Comparison of ENCODE assay signal across 11 cellular contexts in the genomic region with DNA sequence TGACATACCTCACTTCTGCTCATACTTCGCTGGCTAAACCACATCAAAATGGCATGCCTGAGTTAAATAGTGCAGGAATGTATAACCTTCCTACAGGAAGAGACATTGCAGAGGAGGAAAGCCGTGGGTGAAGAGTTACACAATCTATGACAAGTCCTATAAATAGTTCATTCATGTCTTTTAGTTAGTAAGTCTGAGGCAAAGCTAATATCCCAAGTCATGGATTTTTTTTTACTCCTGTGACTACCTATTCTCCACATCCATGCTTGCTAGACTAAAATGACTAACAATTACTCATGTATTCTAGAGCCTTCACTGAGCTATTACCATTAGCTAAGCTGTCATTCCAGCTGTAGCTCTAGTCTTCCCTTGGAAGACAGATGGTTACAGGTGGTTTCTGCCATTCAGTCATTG.
DNase-seq lines count a peak whose midpoint lies in the region; ATAC-seq, FAIRE-seq and TF ChIP-seq lines count a peak whose summit lies in the region.
"Had no signal": no experiment of that assay in that cellular context is flagged by ENCODE, and none has a peak within 500 bp of the region (broad histone marks: within the 10 kb centered on the region; RNA-seq: fewer than 3 reads in every experiment).

No MANE protein-coding gene starts in this region.

- dilution Hi-C loops in endothelial cell of umbilical vein (cut with MboI; ENCODE audit: extremely low pct_ligation_motif_present, low sequenced_read_pairs) = no loop called here

- no peak for TF ChIP-seq POLR2A in endothelial cell of umbilical vein (IDR thresholded peaks at IDR 0.05; ENCODE audit: low read depth, low read length)

- no peak overlapping the region for H3K9ac ChIP-seq in endothelial cell of umbilical vein (replicated peaks; ENCODE audit: extremely low read depth, insufficient read depth, low read length)

- H3K79me2 ChIP-seq in endothelial cell of umbilical vein (ENCODE audit: control insufficient read depth, insufficient read depth, low read length) (no peaks in the 10 kb centered on the region), osteoblast (ENCODE audit: insufficient read depth, low read length) (no peaks in the 10 kb centered on the region)

- H3K36me3 ChIP-seq in endothelial cell of umbilical vein (ENCODE audit: control insufficient read depth in 2 of 2, extremely low read depth in 1 of 2, insufficient read depth in 2 of 2, low read length in 2 of 2) (no peaks in the 10 kb centered on the region), osteoblast (ENCODE audit: insufficient read depth, low read length) (no peaks in the 10 kb centered on the region)

- H3K27ac ChIP-seq in endothelial cell of umbilical vein (ENCODE audit: insufficient read depth, low read depth, low read length) (no peak overlapping the region), osteoblast (ENCODE audit: low read depth, low read length) (peak overlapping the region; percentile 65)

- peak overlapping the region; percentile 67 for H2AFZ ChIP-seq in endothelial cell of umbilical vein (ENCODE audit: low read depth, low read length)
- no peak overlapping the region for H2AFZ ChIP-seq in osteoblast (ENCODE audit: low read length)

- H3K9me3 ChIP-seq in endothelial cell of umbilical vein (replicated peaks; ENCODE audit: control insufficient read depth, insufficient read depth, low read length) (no peaks in the 10 kb centered on the region), osteoblast (ENCODE audit: low read depth, low read length) (no peaks in the 10 kb centered on the region)

- ATAC-seq in GM21576 (IDR thresholded peaks at IDR 0.05; ENCODE audit: unreplicated experiment) = no peak
- no peak for ATAC-seq in HG02885 (IDR thresholded peaks at IDR 0.05; ENCODE audit: poor library complexity, unreplicated experiment)

- POLR2A ChIA-PET in endothelial cell of umbilical vein (lab: Charles Lee) = interaction anchor here (1.0 kb wide), 1 partner anchor 24 kb away, joined by 3 read pairs; no protein-coding TSS in a partner anchor

- DNase-seq in EL (peak; percentile 93), NCI-H69 (lab: John Stamatoyannopoulos, UW) (peak; percentile 27), endothelial cell of umbilical vein (ENCODE audit: low read depth, low spot score) (peak; percentile 62), osteoblast (ENCODE audit: insufficient read length, low spot score, missing footprints) (peak; percentile 90), NCI-H748 treated with DMSO at 0.1 percent for 48 hours (lab: John Stamatoyannopoulos, UW) (no peak), GM19238 (ENCODE audit: insufficient read length, low spot score) (no peak)
- DNase-seq: GF-D8, NCI-H2081, posterior cingulate gyrus had no signal

- H3K4me1 ChIP-seq in endothelial cell of umbilical vein (ENCODE audit: control insufficient read depth, extremely low read depth, insufficient read depth, low read length) = peaks cover 36% of the 10 kb centered on the region
- peaks cover 51% of the 10 kb centered on the region for H3K4me1 ChIP-seq in osteoblast (ENCODE audit: insufficient read depth, low read length)

- peak; percentile 64 for FAIRE-seq in endothelial cell of umbilical vein (lab: Jason Lieb, UNC)

- CTCF ChIA-PET in endothelial cell of umbilical vein (lab: Charles Lee) = interaction anchor here (1.0 to 1.8 kb wide), 4 partner anchors 12 to 280 kb away, joined by 3 to 6 read pairs (median 3); no protein-coding TSS in a partner anchor

- no peak overlapping the region for H3K4me2 ChIP-seq in endothelial cell of umbilical vein (ENCODE audit: insufficient read depth, low read length)
- H3K4me2 ChIP-seq in osteoblast (ENCODE audit: insufficient read depth, low read length) = peak overlapping the region; percentile 31

- intact Hi-C loops in endothelial cell of umbilical vein (cut with micrococcal nuclease) = no loop called here

- H3K9me1 ChIP-seq in endothelial cell of umbilical vein (replicated peaks; ENCODE audit: control insufficient read depth, extremely low read depth, insufficient read depth, low read length) = no peaks in the 10 kb centered on the region

- H3K27me3 ChIP-seq in endothelial cell of umbilical vein (ENCODE audit: control insufficient read depth in 2 of 2, insufficient read depth in 2 of 2, low read length in 2 of 2) = no peaks in the 10 kb centered on the region
- H3K27me3 ChIP-seq in osteoblast (ENCODE audit: insufficient read depth, low read length) = no peaks in the 10 kb centered on the region

- H4K20me1 ChIP-seq in endothelial cell of umbilical vein (replicated peaks; ENCODE audit: control insufficient read depth, extremely low read depth, insufficient read depth, low read length) = no peaks in the 10 kb centered on the region
- H4K20me1 ChIP-seq in osteoblast (ENCODE audit: insufficient read depth, low read length) = no peaks in the 10 kb centered on the region

- no TSS peak for BruUV-seq in endothelial cell of umbilical vein (replicated peaks; lab: Mats Ljungman, UMichigan)

- TF ChIP-seq CTCF in endothelial cell of umbilical vein (IDR thresholded peaks at IDR 0.05; ENCODE audit: extremely low read depth in 1 of 2, insufficient read depth in 1 of 2, low read depth in 1 of 2, low read length in 2 of 2) (no peak), osteoblast (IDR thresholded peaks at IDR 0.05; ENCODE audit: extremely low read depth, low read depth, low read length) (no peak)

- H3K4me3 ChIP-seq in endothelial cell of umbilical vein (replicated peaks in 1 of 3; ENCODE audit: insufficient read depth in 1 of 3, low read depth in 1 of 3, low read length in 3 of 3) (no peak overlapping the region), osteoblast (ENCODE audit: insufficient read depth, low read length) (no peak overlapping the region)

TF ChIP-seq in endothelial cell of umbilical vein, 7 proteins besides CTCF, POLR2A, EP300 and RAD21:
- TF ChIP-seq MYC (IDR thresholded peaks at IDR 0.05; ENCODE audit: low read depth, low read length) (no peak), FOS (IDR thresholded peaks at IDR 0.05; ENCODE audit: borderline replicate concordance, insufficient read depth, low read length) (peak; percentile 71)
TF ChIP-seq in endothelial cell of umbilical vein: peak in this region for 1.

Comparison
In these comparisons a context has a peak if more than half of its experiments do, and no peak if none do; other contexts are left out.
1. DNase-seq: peak in EL (single experiment), NCI-H69 (single experiment), endothelial cell of umbilical vein (single experiment) and osteoblast (single experiment); none in NCI-H748 treated with DMSO at 0.1 percent for 48 hours (single experiment) and GM19238 (single experiment).